ENCODE assay signal across 27 cellular contexts in the genomic region with DNA sequence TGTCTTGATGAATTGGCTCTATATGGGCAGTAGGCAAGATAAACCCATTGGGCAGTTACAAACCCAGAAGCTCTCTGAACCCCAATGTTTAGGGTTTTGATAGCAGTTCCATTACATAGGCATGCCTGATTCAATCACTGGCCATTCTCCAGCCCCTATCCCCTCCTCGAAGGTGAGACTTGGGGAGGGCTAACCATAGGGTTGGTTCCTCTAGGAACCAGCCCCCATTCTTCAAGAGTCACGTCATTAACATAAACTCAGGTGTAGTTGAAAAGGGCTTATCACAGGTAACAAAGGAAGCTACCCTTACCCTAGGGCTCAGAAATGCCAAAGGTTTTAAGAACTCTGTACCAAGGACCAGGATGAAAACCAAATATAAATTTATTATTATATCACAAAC.
"Had no signal": no experiment of that assay in that cellular context is flagged by ENCODE, and none has a peak within 500 bp of the region (broad histone marks: within the 10 kb centered on the region; RNA-seq: fewer than 3 reads in every experiment).

No MANE protein-coding gene starts in this region.

- H3K4me3 ChIP-seq: ascending aorta, cardiac muscle cell, Peyer's patch, SJSA1 had no signal

- H3K9me3 ChIP-seq: ascending aorta, Peyer's patch, SJSA1, SK-N-SH had no signal

- H3K4me2 ChIP-seq: SK-N-SH had no signal

- H3K36me3 ChIP-seq: ascending aorta, cardiac muscle cell, Peyer's patch, SJSA1 had no signal

- ATAC-seq: activated CD4-positive, alpha-beta T cell treated with anti-CD3 and anti-CD28 coated beads for 36 hours; activated CD4-positive, CD25-positive, alpha-beta regulatory T cell treated with anti-CD3 and anti-CD28 coated beads, Interleukin-2, amount 50 U/mL, for 24 hours; activated CD8-positive, alpha-beta T cell treated with anti-CD3 and anti-CD28 coated beads, Interleukin-2, amount 10 ng/mL, durations not matched to agents 7 days and 5 days; PC-3 had no signal

- DNase-seq: activated CD4-positive, alpha-beta T cell treated with anti-CD3 and anti-CD28 coated beads for 36 hours; activated CD4-positive, alpha-beta T cell treated with anti-CD3 and anti-CD28 coated beads, Interleukin-2, amount 10 ng/mL, durations not matched to agents 7 days and 5 days; activated CD4-positive, alpha-beta T cell treated with anti-CD3 and anti-CD28 coated beads, Interleukin-2, amount 50 U/mL, for 48 hours; activated CD8-positive, alpha-beta T cell treated with anti-CD3 and anti-CD28 coated beads, Interleukin-2, amount 10 ng/mL, durations not matched to agents 7 days and 5 days; activated gamma-delta T cell; activated naive CD4-positive, alpha-beta T cell treated with Interleukin-2 at 50 U/mL for 16 hours; activated naive CD8-positive, alpha-beta T cell treated with anti-CD3 and anti-CD28 coated beads, Interleukin-2, amount 10 ng/mL, durations not matched to agents 7 days and 5 days; activated T-cell treated with anti-CD3 and anti-CD28 coated beads, Interleukin-2, amount 50 U/mL, for 24 hours; amygdala; NCI-H1092 treated with DMSO at 0.1 percent for 48 hours; NCI-H1417; NCI-H1694 treated with DMSO at 0.1 percent for 48 hours; NCI-H2029; NCI-H345; NCI-H526; NCI-H748 treated with DMSO at 0.1 percent for 48 hours; NK-92 treated with Interleukin-12 subunit alpha and Interleukin-12 subunit beta, amount 100 ng/mL, for 24 hours; PC-3; Peyer's patch; RPMI8226; SHP77 treated with DMSO at 0.1 percent for 48 hours; SK-N-SH had no signal

- H3K4me1 ChIP-seq: ascending aorta, Peyer's patch had no signal

- H3K27ac ChIP-seq: ascending aorta, cardiac muscle cell, Peyer's patch, SJSA1 had no signal

- H3K9ac ChIP-seq: SK-N-SH had no signal

- H3K27me3 ChIP-seq: ascending aorta, cardiac muscle cell, Peyer's patch, SJSA1 had no signal

- FAIRE-seq: TTC549 had no signal
